Comparison of ENCODE assay signal across 24 cellular contexts in the genomic region with DNA sequence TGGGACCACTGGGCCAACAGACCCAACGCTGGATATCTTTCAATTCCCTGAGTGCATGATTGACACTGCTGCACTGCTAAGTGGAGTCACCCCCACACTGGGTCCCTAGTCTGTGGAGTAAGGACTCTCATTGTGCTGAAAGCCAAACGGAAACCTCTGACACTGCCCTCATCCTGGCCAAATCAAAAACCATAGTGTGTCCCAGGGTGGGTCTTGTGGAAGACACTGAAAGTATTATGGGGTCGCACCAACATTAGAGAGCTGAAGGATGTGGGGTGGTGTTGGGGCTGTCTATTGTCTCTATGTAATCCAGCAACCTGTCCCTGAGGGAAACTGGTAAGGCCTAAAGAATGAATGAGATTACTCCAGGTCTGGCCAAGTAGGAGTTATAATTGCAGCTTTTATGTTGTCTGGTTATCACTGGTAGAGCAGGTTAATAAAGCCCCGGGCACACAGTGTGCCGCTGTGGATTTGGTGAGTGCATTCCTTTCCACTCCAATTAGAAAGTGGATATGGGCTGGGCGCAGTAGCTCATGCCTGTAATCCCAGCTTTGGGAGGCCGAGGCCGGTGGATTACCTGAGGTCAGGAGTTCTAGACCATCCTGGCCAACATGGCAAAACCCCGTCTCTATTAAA.
"Had no signal": no experiment of that assay in that cellular context is flagged by ENCODE, and none has a peak within 500 bp of the region (broad histone marks: within the 10 kb centered on the region; RNA-seq: fewer than 3 reads in every experiment).

No MANE protein-coding gene starts in this region.

- ATAC-seq: activated naive CD4-positive, alpha-beta T cell treated with anti-CD3 and anti-CD28 coated beads, Interleukin-2, amount 50 U/mL, for 72 hours; PC-3; T-helper 17 cell had no signal

- H3K9me3 Mint-ChIP-seq: activated B cell treated with CpG ODN at 0.5 μM for 24 hours; activated CD4-positive, alpha-beta T cell treated with anti-CD3 and anti-CD28 coated beads, Interleukin-2, amount 10 ng/mL, durations not matched to agents 24 days and 14 days; activated naive CD4-positive, alpha-beta T cell treated with anti-CD3 and anti-CD28 coated beads, Interleukin-2, amount 50 U/mL, for 72 hours; activated T-cell treated with anti-CD3 and anti-CD28 coated beads, Interleukin-2, amount 50 U/mL, for 24 hours; activated T-helper 1 cell treated with anti-CD3 and anti-CD28 coated beads, Interleukin-12 subunit alpha, Interleukin-12 subunit beta, Interleukin-2, Interleukin-4 antibody, amounts not matched to agents 30 ng/mL and 10 ng/mL and 1 ng/mL, durations not matched to agents 14 hours and 24 hours and 36 hours had no signal

- H3K4me1 Mint-ChIP-seq: activated B cell treated with CpG ODN at 0.5 μM for 24 hours; activated CD4-positive, alpha-beta T cell treated with anti-CD3 and anti-CD28 coated beads, Interleukin-2, amount 10 ng/mL, durations not matched to agents 24 days and 14 days had no signal

- H3K27ac ChIP-seq: adrenal gland, breast epithelium had no signal

- H3K36me3 Mint-ChIP-seq: activated naive CD4-positive, alpha-beta T cell treated with anti-CD3 and anti-CD28 coated beads, Interleukin-2, amount 50 U/mL, for 72 hours had no signal

- H3K27ac Mint-ChIP-seq: activated B cell treated with CpG ODN at 0.5 μM for 24 hours; activated CD4-positive, alpha-beta T cell treated with anti-CD3 and anti-CD28 coated beads, Interleukin-2, amount 10 ng/mL, durations not matched to agents 24 days and 14 days; activated naive CD4-positive, alpha-beta T cell treated with anti-CD3 and anti-CD28 coated beads, Interleukin-2, amount 50 U/mL, for 72 hours; activated T-cell treated with anti-CD3 and anti-CD28 coated beads, Interleukin-2, amount 50 U/mL, for 24 hours; activated T-helper 1 cell treated with anti-CD3 and anti-CD28 coated beads, Interleukin-12 subunit alpha, Interleukin-12 subunit beta, Interleukin-2, Interleukin-4 antibody, amounts not matched to agents 30 ng/mL and 10 ng/mL and 1 ng/mL, durations not matched to agents 14 hours and 24 hours and 36 hours; T-helper 17 cell had no signal

- DNase-seq: activated B cell treated with CpG ODN at 0.5 μM for 24 hours; activated CD4-positive, alpha-beta T cell treated with anti-CD3 and anti-CD28 coated beads for 1 hour; activated CD4-positive, alpha-beta T cell treated with anti-CD3 and anti-CD28 coated beads, Interleukin-2, amount 10 ng/mL, durations not matched to agents 24 days and 14 days; activated CD4-positive, alpha-beta T cell treated with anti-CD3 and anti-CD28 coated beads, Interleukin-2, amount 50 U/mL, for 48 hours; activated effector memory CD4-positive, alpha-beta T cell treated with anti-CD3 and anti-CD28 coated beads, Interleukin-2, amount 50 U/mL, for 16 hours; activated naive CD4-positive, alpha-beta T cell treated with Interleukin-2 at 50 U/mL for 16 hours; activated T-cell treated with anti-CD3 and anti-CD28 coated beads, Interleukin-2, amount 50 U/mL, for 24 hours; adrenal gland; anterior cingulate cortex; caudate nucleus; Kasumi-1; KBM-7; NCI-H1105 treated with DMSO at 0.1 percent for 48 hours; NCI-H1436 treated with DMSO at 0.1 percent for 48 hours; NCI-H2081; NCI-H510A treated with DMSO at 0.1 percent for 48 hours; NCI-H69; PC-3; SHP77 treated with DMSO at 0.1 percent for 48 hours; T-helper 17 cell; T-helper 9 cell had no signal

- H3K4me3 Mint-ChIP-seq: activated B cell treated with CpG ODN at 0.5 μM for 24 hours; activated CD4-positive, alpha-beta T cell treated with anti-CD3 and anti-CD28 coated beads, Interleukin-2, amount 10 ng/mL, durations not matched to agents 24 days and 14 days; activated T-cell treated with anti-CD3 and anti-CD28 coated beads, Interleukin-2, amount 50 U/mL, for 24 hours; activated T-helper 1 cell treated with anti-CD3 and anti-CD28 coated beads, Interleukin-12 subunit alpha, Interleukin-12 subunit beta, Interleukin-2, Interleukin-4 antibody, amounts not matched to agents 30 ng/mL and 10 ng/mL and 1 ng/mL, durations not matched to agents 14 hours and 24 hours and 36 hours; T-helper 17 cell had no signal
